In genomic region chr6:158684745-158685355, GRCh38 we compare ENCODE assay signal across 12 cellular contexts. TPM values are rescaled to one million over a fixed set of nuclear protein-coding genes. Genes with fewer than 3 reads are reported as not detected.
DNase-seq lines count a peak whose midpoint lies in the region; ATAC-seq and TF ChIP-seq lines count a peak whose summit lies in the region.
"Had no signal": no experiment of that assay in that cellular context is flagged by ENCODE, and none has a peak within 500 bp of the region (broad histone marks: within the 10 kb centered on the region; RNA-seq: fewer than 3 reads in every experiment).

No MANE protein-coding gene starts in this region.

- no peak for TF ChIP-seq CTCF in CD8-positive, alpha-beta T cell (IDR thresholded peaks at IDR 0.05)
- TF ChIP-seq CTCF in activated CD8-positive, alpha-beta T cell treated with anti-CD3 and anti-CD28 coated beads for 36 hours (IDR thresholded peaks at IDR 0.05) = no peak
- TF ChIP-seq CTCF in gastroesophageal sphincter (IDR thresholded peaks at IDR 0.05) (no peak), osteoblast (IDR thresholded peaks at IDR 0.05; ENCODE audit: extremely low read depth, low read depth, low read length) (no peak)

- POLR2A ChIA-PET in CD8-positive, alpha-beta T cell (lab: Charles Lee) = interaction anchor here (1.0 to 1.2 kb wide), 2 partner anchors 25 to 41 kb away, joined by 3 to 4 read pairs; partner anchors contain the start of gene DYNLT1
- POLR2A ChIA-PET in activated CD8-positive, alpha-beta T cell treated with anti-CD3 and anti-CD28 coated beads for 36 hours (lab: Charles Lee) = interaction anchor here (0.6 to 1.2 kb wide), 2 partner anchors 10 to 71 kb away, joined by 3 read pairs; no protein-coding TSS in a partner anchor

- DNase-seq in CD8-positive, alpha-beta T cell = peak in 1 of 7 experiments; percentile 29
- no peak for DNase-seq in activated CD8-positive, alpha-beta T cell treated with anti-CD3 and anti-CD28 coated beads for 36 hours
- DNase-seq in osteoblast (ENCODE audit: insufficient read length, low spot score, missing footprints) = peak; percentile 8
- no peak for DNase-seq in right cardiac atrium
- DNase-seq in NAMALWA (ENCODE audit: low spot score) = no peak
- no peak for DNase-seq in NCI-H2081 (lab: John Stamatoyannopoulos, UW)
- DNase-seq: left cardiac atrium; NCI-H187 treated with DMSO at 0.1 percent for 48 hours; nucleus accumbens; stimulated activated CD4-positive, alpha-beta T cell treated with anti-CD3 and anti-CD28 coated beads, Interleukin-2, amount 100 ng/mL, for 24 hours; uterus had no signal

- H3K27ac ChIP-seq in CD8-positive, alpha-beta T cell (ENCODE audit: low read depth, low read length) = no peak overlapping the region
- peak overlapping the region; percentile 33 to 66 (median 53) for H3K27ac ChIP-seq in gastroesophageal sphincter
- H3K27ac ChIP-seq in osteoblast (ENCODE audit: low read depth, low read length) = no peak overlapping the region
- no peak overlapping the region for H3K27ac ChIP-seq in right cardiac atrium (ENCODE audit: low read length)
- H3K27ac ChIP-seq: uterus had no signal

- no peak overlapping the region for H2AFZ ChIP-seq in osteoblast (ENCODE audit: low read length)

- no peaks in the 10 kb centered on the region for H3K9me3 ChIP-seq in CD8-positive, alpha-beta T cell (ENCODE audit: low read length)
- H3K9me3 ChIP-seq in gastroesophageal sphincter (no peaks in the 10 kb centered on the region), osteoblast (ENCODE audit: low read depth, low read length) (no peaks in the 10 kb centered on the region), right cardiac atrium (ENCODE audit: control insufficient read depth, low read length) (no peaks in the 10 kb centered on the region)
- H3K9me3 ChIP-seq: uterus had no signal

- no peaks in the 10 kb centered on the region for H4K20me1 ChIP-seq in osteoblast (ENCODE audit: insufficient read depth, low read length)

- WGBS in gastroesophageal sphincter (ENCODE audit: low coverage in 1 of 2), 2 donors = 17 to 33% methylated on average over 2 to 4 of the region's 5 CpGs
- 48% methylated on average over 5 of the region's 5 CpGs for WGBS in right cardiac atrium

- no peaks in the 10 kb centered on the region for H3K27me3 ChIP-seq in CD8-positive, alpha-beta T cell (ENCODE audit: insufficient read depth, low read length)
- no peaks in the 10 kb centered on the region for H3K27me3 ChIP-seq in gastroesophageal sphincter
- no peaks in the 10 kb centered on the region for H3K27me3 ChIP-seq in osteoblast (ENCODE audit: insufficient read depth, low read length)
- no peaks in the 10 kb centered on the region for H3K27me3 ChIP-seq in right cardiac atrium (ENCODE audit: control insufficient read depth, insufficient read depth)
- H3K27me3 ChIP-seq: uterus had no signal

- H3K4me3 Mint-ChIP-seq in CD8-positive, alpha-beta T cell = no peak overlapping the region
- no peak overlapping the region for H3K4me3 Mint-ChIP-seq in activated CD8-positive, alpha-beta T cell treated with anti-CD3 and anti-CD28 coated beads for 36 hours

- no peak overlapping the region for H3K4me3 ChIP-seq in CD8-positive, alpha-beta T cell (ENCODE audit: low read depth, low read length)
- H3K4me3 ChIP-seq in gastroesophageal sphincter (no peak overlapping the region), osteoblast (ENCODE audit: insufficient read depth, low read length) (no peak overlapping the region), right cardiac atrium (ENCODE audit: low read length) (no peak overlapping the region)
- H3K4me3 ChIP-seq: uterus had no signal

- no peaks in the 10 kb centered on the region for H3K36me3 ChIP-seq in CD8-positive, alpha-beta T cell (ENCODE audit: insufficient read depth, low read length)
- H3K36me3 ChIP-seq in gastroesophageal sphincter (no peaks in the 10 kb centered on the region), osteoblast (ENCODE audit: insufficient read depth, low read length) (no peaks in the 10 kb centered on the region)
- H3K36me3 ChIP-seq: uterus had no signal

- TF ChIP-seq EP300 in gastroesophageal sphincter (IDR thresholded peaks at IDR 0.05) = no peak

- H3K4me1 ChIP-seq in CD8-positive, alpha-beta T cell (ENCODE audit: insufficient read depth, low read length) = peaks cover 42% of the 10 kb centered on the region
- H3K4me1 ChIP-seq in gastroesophageal sphincter (peaks cover 0 to 24% (median 0%) of the 10 kb centered on the region in 3 donors), osteoblast (ENCODE audit: insufficient read depth, low read length) (no peaks in the 10 kb centered on the region), right cardiac atrium (ENCODE audit: control insufficient read depth, insufficient read depth, low read length) (no peaks in the 10 kb centered on the region)
- H3K4me1 ChIP-seq: uterus had no signal

- CTCF ChIA-PET in CD8-positive, alpha-beta T cell (lab: Charles Lee) = interaction anchor here (0.6 to 1.3 kb wide), 4 partner anchors 25 to 354 kb away, joined by 3 to 6 read pairs (median 4); no protein-coding TSS in a partner anchor
- CTCF ChIA-PET in activated CD8-positive, alpha-beta T cell treated with anti-CD3 and anti-CD28 coated beads for 36 hours (lab: Charles Lee) = interaction anchor here (1.7 kb wide), 1 partner anchor 25 kb away, joined by 7 read pairs; no protein-coding TSS in a partner anchor

- no peak for ATAC-seq in CD8-positive, alpha-beta T cell
- no peak for ATAC-seq in activated CD8-positive, alpha-beta T cell treated with anti-CD3 and anti-CD28 coated beads for 36 hours
- ATAC-seq in gastroesophageal sphincter (peak; percentile 58), right cardiac atrium (no peak)
- ATAC-seq: left cardiac atrium had no signal

- no peak for TF ChIP-seq POLR2A in gastroesophageal sphincter (IDR thresholded peaks at IDR 0.05)

- peak overlapping the region; percentile 52 for H3K27ac Mint-ChIP-seq in CD8-positive, alpha-beta T cell
- peak overlapping the region; percentile 28 for H3K27ac Mint-ChIP-seq in activated CD8-positive, alpha-beta T cell treated with anti-CD3 and anti-CD28 coated beads for 36 hours

- H3K79me2 ChIP-seq in osteoblast (ENCODE audit: insufficient read depth, low read length) = no peaks in the 10 kb centered on the region

- intact Hi-C loops in CD8-positive, alpha-beta T cell (cut with DNase I, micrococcal nuclease) = loop anchor here in 1 of 2 experiments (5.0 kb wide), 1 partner anchor 33 kb away; the partner anchor contains the start of gene SYTL3
- intact Hi-C loops in activated CD8-positive, alpha-beta T cell treated with anti-CD3 and anti-CD28 coated beads for 36 hours (cut with micrococcal nuclease) = loop anchor here (5.0 kb wide), 2 partner anchors 38 to 473 kb away; no protein-coding TSS in a partner anchor
- intact Hi-C loops in right cardiac atrium (cut with DNase I) = loop anchor here in 1 of 4 donors (5.0 kb wide), 1 partner anchor 463 kb away; no protein-coding TSS in a partner anchor

- peaks cover 59% of the 10 kb centered on the region for H3K4me1 Mint-ChIP-seq in CD8-positive, alpha-beta T cell (ENCODE audit: low read depth)
- H3K4me1 Mint-ChIP-seq in activated CD8-positive, alpha-beta T cell treated with anti-CD3 and anti-CD28 coated beads for 36 hours (ENCODE audit: low read depth) = peaks cover 51% of the 10 kb centered on the region

- no peak overlapping the region for H3K4me2 ChIP-seq in osteoblast (ENCODE audit: insufficient read depth, low read length)

- H3K27me3 Mint-ChIP-seq in CD8-positive, alpha-beta T cell (ENCODE audit: low read depth) = no peaks in the 10 kb centered on the region
- H3K27me3 Mint-ChIP-seq in activated CD8-positive, alpha-beta T cell treated with anti-CD3 and anti-CD28 coated beads for 36 hours = no peaks in the 10 kb centered on the region

- H3K36me3 Mint-ChIP-seq in CD8-positive, alpha-beta T cell = peaks cover 45% of the 10 kb centered on the region
- peaks cover 79% of the 10 kb centered on the region for H3K36me3 Mint-ChIP-seq in activated CD8-positive, alpha-beta T cell treated with anti-CD3 and anti-CD28 coated beads for 36 hours (ENCODE audit: low read depth)

- H3K9me3 Mint-ChIP-seq in CD8-positive, alpha-beta T cell = no peaks in the 10 kb centered on the region
- H3K9me3 Mint-ChIP-seq in activated CD8-positive, alpha-beta T cell treated with anti-CD3 and anti-CD28 coated beads for 36 hours = no peaks in the 10 kb centered on the region

RNA-seq across cellular contexts. Expression of gene SYTL3, which starts 35.0 kb away (rescaled TPM):
- total RNA-seq in CD8-positive, alpha-beta T cell = 10 to 100 TPM; 38.2 to 44.6 TPM
- 100 to 1,000 TPM; 151 to 163 TPM for total RNA-seq in activated CD8-positive, alpha-beta T cell treated with anti-CD3 and anti-CD28 coated beads for 36 hours
- 1 to 10 TPM; 1.9 to 5.9 (median 4.5) TPM for total RNA-seq in gastroesophageal sphincter
- 1.5 and 2.2 TPM in 2 replicates for total RNA-seq in osteoblast
- total RNA-seq in right cardiac atrium = 10 to 100 TPM in 2 of 4 donors, 1 to 10 TPM in 2; 5.1 to 10.4 (median 10.0) TPM
- 5.0 TPM for polyA plus RNA-seq in right cardiac atrium

RNA-seq across cellular contexts. Expression of gene DYNLT1, which starts 40.3 kb away (rescaled TPM):
- 100 to 1,000 TPM; 109 TPM for total RNA-seq in CD8-positive, alpha-beta T cell
- total RNA-seq in activated CD8-positive, alpha-beta T cell treated with anti-CD3 and anti-CD28 coated beads for 36 hours = 10 to 100 TPM; 94.3 to 98.3 TPM
- total RNA-seq in gastroesophageal sphincter (100 to 1,000 TPM in 3 of 4 donors, 10 to 100 TPM in 1; 83.9 to 125 (median 113) TPM), osteoblast (54.3 and 70.4 TPM in 2 replicates), right cardiac atrium (100 to 1,000 TPM in 3 of 4 donors, 10 to 100 TPM in 1; 97.7 to 115 (median 105) TPM)
- polyA plus RNA-seq in right cardiac atrium = 148 TPM

Comparison
In these comparisons a context has a peak if more than half of its experiments do, and no peak if none do; other contexts are left out.
1. H3K27ac ChIP-seq: peak in gastroesophageal sphincter (4 of 4); none in CD8-positive, alpha-beta T cell (single experiment), osteoblast (single experiment) and right cardiac atrium (single experiment).